Comparison of ENCODE assay signal across 10 cellular contexts in genomic region chr3:29758108-29759020, GRCh38.
DNase-seq lines count a peak whose midpoint lies in the region; ATAC-seq and TF ChIP-seq lines count a peak whose summit lies in the region.
"Had no signal": no experiment of that assay in that cellular context is flagged by ENCODE, and none has a peak within 500 bp of the region (broad histone marks: within the 10 kb centered on the region; RNA-seq: fewer than 3 reads in every experiment).

No MANE protein-coding gene starts in this region.

- H4K5ac ChIP-seq in H9 (ENCODE audit: insufficient read length, low read depth, low read length) = no peak overlapping the region

- H3K4me2 ChIP-seq in OCI-LY7 (ENCODE audit: low read length) (no peak overlapping the region), H9 (ENCODE audit: insufficient read depth, insufficient read length, low read length) (no peak overlapping the region)
- H3K4me2 ChIP-seq: PC-9 had no signal

- H3K4ac ChIP-seq in H9 (ENCODE audit: low read depth, low read length) = no peak overlapping the region

- no peak overlapping the region for H2AFZ ChIP-seq in OCI-LY7 (ENCODE audit: low read length)
- no peak overlapping the region for H2AFZ ChIP-seq in H9 (ENCODE audit: low read length)
- H2AFZ ChIP-seq: PC-9 had no signal

- POLR2A ChIA-PET in WTC11 (lab: Charles Lee) = no interaction called here
- POLR2A ChIA-PET in OCI-LY7 (lab: Charles Lee) = interaction anchor here (0.5 to 0.6 kb wide), 3 partner anchors 27 to 1685 kb away, joined by 3 read pairs; no protein-coding TSS in a partner anchor

- H3K79me2 ChIP-seq in OCI-LY7 (ENCODE audit: insufficient read depth, low read depth, low read length) (no peaks in the 10 kb centered on the region), H9 (ENCODE audit: insufficient read depth, low read length) (no peaks in the 10 kb centered on the region)

- no peak overlapping the region for H3K4me3 ChIP-seq in OCI-LY7 (ENCODE audit: low read depth, low read length, poor library complexity, severe bottlenecking)
- H3K4me3 ChIP-seq: PC-9 had no signal

- H3K23me2 ChIP-seq in H9 (ENCODE audit: insufficient read length, low read depth, low read length, poor library complexity, severe bottlenecking) = no peaks in the 10 kb centered on the region

- no peak overlapping the region for H3K27ac ChIP-seq in OCI-LY7 (ENCODE audit: low read depth, low read length, poor library complexity, severe bottlenecking)
- no peak overlapping the region for H3K27ac ChIP-seq in H9 (ENCODE audit: insufficient read length, low read depth, low read length)
- H3K27ac ChIP-seq: PC-9 had no signal

- no peak overlapping the region for H3K9ac ChIP-seq in H9 (ENCODE audit: extremely low read depth, insufficient read length, low read length)

- H3T11ph ChIP-seq in H9 (ENCODE audit: low read length) = no peak overlapping the region

- no peak overlapping the region for H3K56ac ChIP-seq in H9 (ENCODE audit: insufficient read length, low read depth, low read length)

- CTCF ChIA-PET in WTC11 (lab: Charles Lee) = no interaction called here
- CTCF ChIA-PET in OCI-LY7 (lab: Charles Lee; ENCODE audit: unreplicated experiment) = no interaction called here

- no peak overlapping the region for H2BK12ac ChIP-seq in H9 (ENCODE audit: insufficient read length, low read depth, low read length)

- H3K9me2 ChIP-seq in OCI-LY7 (ENCODE audit: insufficient read depth, low read length) = no peaks in the 10 kb centered on the region

- H3K9me3 Mint-ChIP-seq in WTC11 (no peaks in the 10 kb centered on the region; the same call in 1 of the 2 replicates), H9 (no peaks in the 10 kb centered on the region)

- H2BK15ac ChIP-seq in H9 (ENCODE audit: low read depth, low read length) = no peak overlapping the region

- H2BK120ac ChIP-seq in H9 (ENCODE audit: low read depth, low read length, poor library complexity, severe bottlenecking) = no peak overlapping the region

- no peak overlapping the region for H2AK5ac ChIP-seq in H9 (ENCODE audit: insufficient read length, low read length)

- H3K27me3 Mint-ChIP-seq in WTC11 (ENCODE audit: low read depth) = no peaks in the 10 kb centered on the region
- H3K27me3 Mint-ChIP-seq in H9 (ENCODE audit: low read depth) = no peaks in the 10 kb centered on the region

- H3K27me3 ChIP-seq in H9 (ENCODE audit: insufficient read depth, low read length) = no peaks in the 10 kb centered on the region

- H2BK5ac ChIP-seq in H9 (ENCODE audit: insufficient read length, low read length) = no peak overlapping the region

- H4K8ac ChIP-seq in H9 (replicated peaks; ENCODE audit: insufficient read length, low read depth, low read length) = no peak overlapping the region

- intact Hi-C loops in Right ventricle myocardium superior (cut with DNase I) = loop anchor here (10.0 kb wide), 1 partner anchor 234 kb away; no protein-coding TSS in a partner anchor
- intact Hi-C loops in OCI-LY7 (cut with micrococcal nuclease; ENCODE audit: unreplicated experiment) = no loop called here

- no peak overlapping the region for H3K23ac ChIP-seq in H9 (ENCODE audit: insufficient read length, low read depth, low read length)

- TF ChIP-seq CTCF in WTC11 (IDR thresholded peaks at IDR 0.05) (no peak), OCI-LY7 (conservative IDR thresholded peaks at IDR 0.05; ENCODE audit: low read length) (no peak), H9 (conservative IDR thresholded peaks at IDR 0.05) (no peak)

- H3K36me3 ChIP-seq in OCI-LY7 (ENCODE audit: insufficient read depth, low read length) = no peaks in the 10 kb centered on the region

- H3K27ac Mint-ChIP-seq in WTC11 (peak overlapping the region; percentile 75), H9 (no peak overlapping the region)

- no peak overlapping the region for H3K14ac ChIP-seq in H9 (ENCODE audit: insufficient read depth, low read length)

- H2BK20ac ChIP-seq in H9 (ENCODE audit: low read depth, low read length, poor library complexity, severe bottlenecking) = no peak overlapping the region

- H3K9me3 ChIP-seq in OCI-LY7 (ENCODE audit: low read length) (no peaks in the 10 kb centered on the region), H9 (ENCODE audit: control insufficient read depth, low read depth, low read length) (no peaks in the 10 kb centered on the region)

- H3K79me1 ChIP-seq in H9 (ENCODE audit: insufficient read depth, low read depth, low read length, poor library complexity, severe bottlenecking) = no peaks in the 10 kb centered on the region

- H4K20me1 ChIP-seq in OCI-LY7 (ENCODE audit: insufficient read depth, low read length) = no peaks in the 10 kb centered on the region
- no peaks in the 10 kb centered on the region for H4K20me1 ChIP-seq in H9 (ENCODE audit: control insufficient read depth, insufficient read depth, insufficient read length)

- ATAC-seq in WTC11 (no peak), Right ventricle myocardium superior (ENCODE audit: poor library complexity) (peak; percentile 78), HG03095 (IDR thresholded peaks at IDR 0.05; ENCODE audit: unreplicated experiment) (no peak)

- DNase-seq in ELR (ENCODE audit: low read depth) = peak; percentile 64
- no peak for DNase-seq in WTC11 (ENCODE audit: low spot score)
- DNase-seq in Right ventricle myocardium superior = no peak
- DNase-seq in renal cortical epithelial cell (ENCODE audit: low read depth) = peak; percentile 93
- DNase-seq in OCI-LY7 (ENCODE audit: low spot score) = no peak
- DNase-seq in H9 = no peak
- DNase-seq in NCI-H2029 treated with DMSO at 0.1 percent for 48 hours (lab: John Stamatoyannopoulos, UW) = no peak
- DNase-seq: PC-9; stimulated activated naive CD4-positive, alpha-beta T cell had no signal

- H3K4me1 ChIP-seq in OCI-LY7 (ENCODE audit: insufficient read depth, low read length, poor library complexity, severe bottlenecking) = no peaks in the 10 kb centered on the region
- peaks cover 11% of the 10 kb centered on the region; the same call in 1 of the 2 replicates for H3K4me1 ChIP-seq in H9 (ENCODE audit: insufficient read depth, low read length)

- WGBS in H9 (ENCODE audit: extremely low coverage, insufficient read length, low lambda C conversion rate) = no CpG with 5 or more reads among the region's 4 CpGs

- no peak overlapping the region for H4K91ac ChIP-seq in H9 (ENCODE audit: insufficient read length, low read depth, low read length)

- BruUV-seq in OCI-LY7 (replicated peaks; lab: Mats Ljungman, UMichigan) = no TSS peak

- H3K36me3 Mint-ChIP-seq in WTC11 = no peaks in the 10 kb centered on the region
- H3K36me3 Mint-ChIP-seq in H9 (ENCODE audit: insufficient read depth in 1 of 3, low read depth in 3 of 3) = no peaks in the 10 kb centered on the region

- H3K4me3 Mint-ChIP-seq in WTC11 (no peak overlapping the region), H9 (no peak overlapping the region)

- H3K4me1 Mint-ChIP-seq in WTC11 (peaks cover 55% of the 10 kb centered on the region), H9 (peaks cover 17 to 37% of the 10 kb centered on the region in 2 experiments)

- H3K18ac ChIP-seq in H9 (ENCODE audit: insufficient read length, low read depth, low read length) = no peak overlapping the region

TF ChIP-seq in WTC11, 78 proteins besides CTCF, POLR2A, EP300 and RAD21 (continues in another document):
- TF ChIP-seq NR1H2 (CRISPR knock-in tag; IDR thresholded peaks at IDR 0.05) (no peak), OVOL2 (CRISPR knock-in tag; IDR thresholded peaks at IDR 0.05; ENCODE audit: borderline replicate concordance) (no peak), SMAD3 (CRISPR knock-in tag; IDR thresholded peaks at IDR 0.05; ENCODE audit: borderline replicate concordance) (no peak), ZNF263 (CRISPR knock-in tag; IDR thresholded peaks at IDR 0.05; ENCODE audit: low read depth) (no peak), FOXK1 (CRISPR knock-in tag; IDR thresholded peaks at IDR 0.05) (no peak), ZNF671 (CRISPR knock-in tag; IDR thresholded peaks at IDR 0.05) (no peak), CBFB (CRISPR knock-in tag; IDR thresholded peaks at IDR 0.05; ENCODE audit: low read depth) (no peak), ZNF219 (CRISPR knock-in tag; IDR thresholded peaks at IDR 0.05; ENCODE audit: borderline replicate concordance) (no peak), PRDM15 (CRISPR knock-in tag; IDR thresholded peaks at IDR 0.05) (no peak), GABPB1 (CRISPR knock-in tag; IDR thresholded peaks at IDR 0.05) (no peak), ELF4 (CRISPR knock-in tag; IDR thresholded peaks at IDR 0.05; ENCODE audit: low read depth) (no peak), NR2C2 (CRISPR knock-in tag; IDR thresholded peaks at IDR 0.05) (no peak), PRRX2 (CRISPR knock-in tag; IDR thresholded peaks at IDR 0.05) (no peak)

Comparison
In these comparisons a context has a peak if more than half of its experiments do, and no peak if none do; other contexts are left out.
1. DNase-seq: peak in ELR (single experiment) and renal cortical epithelial cell (single experiment); none in WTC11 (single experiment), Right ventricle myocardium superior (single experiment), OCI-LY7 (single experiment), H9 (single experiment) and NCI-H2029 treated with DMSO at 0.1 percent for 48 hours (single experiment).